10 cellular contexts compared by ENCODE assay signal in genomic region chr3:188627652-188628051, GRCh38.
DNase-seq lines count a peak whose midpoint lies in the region; ATAC-seq and TF ChIP-seq lines count a peak whose summit lies in the region.
"Had no signal": no experiment of that assay in that cellular context is flagged by ENCODE, and none has a peak within 500 bp of the region (broad histone marks: within the 10 kb centered on the region; RNA-seq: fewer than 3 reads in every experiment).

No MANE protein-coding gene starts in this region.

- DNase-seq in HS-27A (ENCODE audit: low read depth) (peak; percentile 60), astrocyte of the hippocampus (ENCODE audit: low read depth, low spot score) (peak; percentile 78), kidney epithelial cell (ENCODE audit: low read depth) (peak; percentile 72), hepatocyte (ENCODE audit: low spot score) (no peak)
- DNase-seq: colonic mucosa had no signal

- no peak for ATAC-seq in GM21528 (IDR thresholded peaks at IDR 0.05; ENCODE audit: low FRiP score, unreplicated experiment)
- no peak for ATAC-seq in HG03520 (IDR thresholded peaks at IDR 0.05; ENCODE audit: unreplicated experiment)
- ATAC-seq in HG02588 (IDR thresholded peaks at IDR 0.05; ENCODE audit: unreplicated experiment): no peak

- H3K27me3 ChIP-seq in ACC112 (ENCODE audit: insufficient read depth, low read length): no peaks in the 10 kb centered on the region
- H3K27me3 ChIP-seq in kidney epithelial cell (ENCODE audit: control insufficient read depth, insufficient read depth, low read length): no peaks in the 10 kb centered on the region
- H3K27me3 ChIP-seq in hepatocyte: no peaks in the 10 kb centered on the region
- H3K27me3 ChIP-seq: colonic mucosa had no signal

- no peak for TF ChIP-seq CTCF in kidney epithelial cell (IDR thresholded peaks at IDR 0.05; ENCODE audit: insufficient read depth, low read length, poor library complexity, severe bottlenecking)
- TF ChIP-seq CTCF in hepatocyte (IDR thresholded peaks at IDR 0.05; ENCODE audit: poor library complexity): no peak

- H3K4me1 ChIP-seq in ACC112 (ENCODE audit: control insufficient read depth, insufficient read depth, low read length, unreplicated experiment) (peaks cover 55% of the 10 kb centered on the region), hepatocyte (ENCODE audit: insufficient read depth) (no peaks in the 10 kb centered on the region)
- H3K4me1 ChIP-seq: colonic mucosa had no signal

- H3K27ac ChIP-seq in ACC112 (ENCODE audit: low read depth, low read length) (peak overlapping the region; percentile 88), hepatocyte (no peak overlapping the region)
- H3K27ac ChIP-seq: C4-2B, colonic mucosa had no signal

- H2AFZ ChIP-seq in ACC112 (ENCODE audit: low read length, unreplicated experiment): no peak overlapping the region
- no peak overlapping the region for H2AFZ ChIP-seq in hepatocyte

- H3K9me3 ChIP-seq in hepatocyte (ENCODE audit: low read depth): peaks cover 6% of the 10 kb centered on the region
- H3K9me3 ChIP-seq: colonic mucosa had no signal

- H3K79me2 ChIP-seq in ACC112 (ENCODE audit: control insufficient read depth, insufficient read depth, low read length, unreplicated experiment) (peaks cover 7% of the 10 kb centered on the region), hepatocyte (no peaks in the 10 kb centered on the region)

- no peak overlapping the region for H3K4me2 ChIP-seq in hepatocyte

- H3K36me3 ChIP-seq in ACC112 (ENCODE audit: insufficient read depth, low read length) (no peaks in the 10 kb centered on the region), kidney epithelial cell (ENCODE audit: control insufficient read depth, insufficient read depth, low read length) (no peaks in the 10 kb centered on the region), hepatocyte (replicated peaks; ENCODE audit: insufficient read depth, low read depth) (no peaks in the 10 kb centered on the region)
- H3K36me3 ChIP-seq: colonic mucosa had no signal

- H4K20me1 ChIP-seq in hepatocyte (ENCODE audit: insufficient read depth, poor library complexity, severe bottlenecking): no peaks in the 10 kb centered on the region

- H3K4me3 ChIP-seq in ACC112 (ENCODE audit: low read depth, low read length): no peak overlapping the region
- no peak overlapping the region for H3K4me3 ChIP-seq in kidney epithelial cell (ENCODE audit: low read depth, low read length)
- H3K4me3 ChIP-seq in hepatocyte: no peak overlapping the region
- H3K4me3 ChIP-seq: colonic mucosa had no signal

- H3K9me2 ChIP-seq in hepatocyte (replicated peaks; ENCODE audit: insufficient read depth): no peaks in the 10 kb centered on the region
